1 cellular context compared by ENCODE assay signal in genomic region chr9:37727002-37727401, GRCh38.
TF ChIP-seq lines count a peak whose summit lies in the region.

No MANE protein-coding gene starts in this region.

TF ChIP-seq in H1, 55 proteins besides CTCF, POLR2A, EP300 and RAD21:
- TF ChIP-seq EGR1 (IDR thresholded peaks at IDR 0.05; ENCODE audit: borderline replicate concordance, low read depth, low read length) = no peak
- TF ChIP-seq YY1 (IDR thresholded peaks at IDR 0.05; ENCODE audit: low read depth, low read length) = no peak
